ENCODE assay signal across 1 cellular context in the genomic region with DNA sequence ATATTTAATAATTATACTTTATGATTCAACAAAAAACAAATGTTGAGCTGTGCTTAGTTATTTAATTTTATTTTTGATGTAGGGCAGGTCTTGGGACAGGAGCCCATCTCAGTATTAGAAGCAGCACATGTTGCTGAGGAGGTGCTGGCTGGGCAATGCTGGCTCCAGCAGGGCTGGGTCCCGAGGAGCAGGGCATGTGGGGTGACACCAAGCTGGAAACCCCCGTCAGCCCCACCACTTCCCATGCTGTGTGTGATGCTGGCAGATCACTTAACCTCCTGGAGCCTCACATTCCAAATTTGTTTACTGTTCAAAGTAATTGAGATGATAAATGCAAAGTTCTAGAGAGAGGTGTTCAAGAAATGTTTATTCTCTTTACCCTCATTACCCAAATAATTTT.
TF ChIP-seq lines count a peak whose summit lies in the region.

No MANE protein-coding gene starts in this region.

TF ChIP-seq in IMR-90, 13 proteins besides CTCF, POLR2A, EP300 and RAD21 (continued from another document):
- TF ChIP-seq MAZ (IDR thresholded peaks at IDR 0.05; ENCODE audit: borderline replicate concordance, low read depth, low read length) (no peak), RFX5 (IDR thresholded peaks at IDR 0.05; ENCODE audit: low read depth, low read length) (no peak), BHLHE40 (IDR thresholded peaks at IDR 0.05; ENCODE audit: low read depth, low read length) (no peak), SMC3 (IDR thresholded peaks at IDR 0.05; ENCODE audit: low read depth, low read length) (no peak), MXI1 (IDR thresholded peaks at IDR 0.05; ENCODE audit: borderline replicate concordance, low read depth, low read length) (no peak), MAFK (IDR thresholded peaks at IDR 0.05; ENCODE audit: low read depth, low read length) (no peak), NFE2L2 (IDR thresholded peaks at IDR 0.05; ENCODE audit: low read depth, low read length) (no peak)
- TF ChIP-seq, protein P1, sequence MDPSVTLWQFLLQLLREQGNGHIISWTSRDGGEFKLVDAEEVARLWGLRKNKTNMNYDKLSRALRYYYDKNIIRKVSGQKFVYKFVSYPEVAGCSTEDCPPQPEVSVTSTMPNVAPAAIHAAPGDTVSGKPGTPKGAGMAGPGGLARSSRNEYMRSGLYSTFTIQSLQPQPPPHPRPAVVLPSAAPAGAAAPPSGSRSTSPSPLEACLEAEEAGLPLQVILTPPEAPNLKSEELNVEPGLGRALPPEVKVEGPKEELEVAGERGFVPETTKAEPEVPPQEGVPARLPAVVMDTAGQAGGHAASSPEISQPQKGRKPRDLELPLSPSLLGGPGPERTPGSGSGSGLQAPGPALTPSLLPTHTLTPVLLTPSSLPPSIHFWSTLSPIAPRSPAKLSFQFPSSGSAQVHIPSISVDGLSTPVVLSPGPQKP (IDR thresholded peaks at IDR 0.05; ENCODE audit: borderline replicate concordance, low read depth, low read length): no peak
TF ChIP-seq in IMR-90: peak in this region for 0.
